9 cellular contexts compared by ENCODE assay signal in genomic region chr1:40059960-40060337, GRCh38. TPM values are rescaled to one million over a fixed set of nuclear protein-coding genes. Genes with fewer than 3 reads are reported as not detected.
DNase-seq lines count a peak whose midpoint lies in the region; ATAC-seq, FAIRE-seq and TF ChIP-seq lines count a peak whose summit lies in the region.
"Had no signal": no experiment of that assay in that cellular context is flagged by ENCODE, and none has a peak within 500 bp of the region (broad histone marks: within the 10 kb centered on the region; RNA-seq: fewer than 3 reads in every experiment).

No MANE protein-coding gene starts in this region.

- no peaks in the 10 kb centered on the region for H3K27me3 ChIP-seq in pancreas

- no peak for FAIRE-seq in pancreas (lab: Jason Lieb, UNC)

- peaks cover 0 to 39% (median 8%) of the 10 kb centered on the region in 3 donors for H3K4me1 ChIP-seq in pancreas

- TF ChIP-seq POLR2A in NB4 (IDR thresholded peaks at IDR 0.05; ENCODE audit: extremely low read depth, insufficient read length), result no peak

- H3K4me3 ChIP-seq in NB4 (ENCODE audit: low read depth, low read length) (peak overlapping the region; percentile 32), pancreas (no peak overlapping the region)

- intact Hi-C loops in pancreas (cut with DNase I), result no loop called here

- H3K36me3 ChIP-seq in pancreas, result peaks cover 7 to 42% (median 12%) of the 10 kb centered on the region in 3 donors

- H3K9me3 ChIP-seq in pancreas, result no peaks in the 10 kb centered on the region

- H3K27ac ChIP-seq in caudate nucleus (ENCODE audit: low read depth, low read length) (peak overlapping the region; percentile 84), pancreas (peak overlapping the region in 2 of 4 donors; percentile 41 to 65)

- WGBS in pancreas, 2 donors, result 70 to 76% methylated on average over 3 of the region's 3 CpGs

- ATAC-seq in pancreas (peak in 3 of 4 donors; percentile 19 to 44 (median 29)), GM21367 (IDR thresholded peaks at IDR 0.05; ENCODE audit: unreplicated experiment) (no peak), HG02588 (IDR thresholded peaks at IDR 0.05; ENCODE audit: unreplicated experiment) (no peak), HG02763 (IDR thresholded peaks at IDR 0.05; ENCODE audit: unreplicated experiment) (no peak)

- TF ChIP-seq CTCF in NB4 (IDR thresholded peaks at IDR 0.05; ENCODE audit: low read depth, low read length) (no peak), pancreas (IDR thresholded peaks at IDR 0.05) (no peak)

- peak; percentile 57 for DNase-seq in GDM1 (lab: John Stamatoyannopoulos, UW)
- peak; percentile 63 for DNase-seq in NB4 (ENCODE audit: low read depth)
- DNase-seq in caudate nucleus (lab: John Stamatoyannopoulos, UW), result no peak
- no peak for DNase-seq in pancreas
- DNase-seq in glomerular visceral epithelial cell (ENCODE audit: extremely low spot score), result no peak
- DNase-seq: amniotic stem cell had no signal

RNA-seq across cellular contexts. Expression of gene CAP1, which starts 19.4 kb away (rescaled TPM):
- total RNA-seq in pancreas, result 100 to 1,000 TPM in 2 of 6 donors, 10 to 100 TPM in 4; 40.7 to 146 (median 69.5) TPM
- 10 to 100 TPM; 28.5 to 53.2 TPM for polyA plus RNA-seq in pancreas

RNA-seq across cellular contexts. Expression of gene PPT1, which starts 37.1 kb away (rescaled TPM):
- total RNA-seq in pancreas, result 10 to 100 TPM; 20.1 to 74.1 (median 32.2) TPM
- polyA plus RNA-seq in pancreas, result 10 to 100 TPM; 21.3 to 50.5 TPM

Comparison
In these comparisons a context has a peak if more than half of its experiments do, and no peak if none do; other contexts are left out.
1. DNase-seq: peak in GDM1 (single experiment) and NB4 (single experiment); none in caudate nucleus (0 of 61), pancreas (0 of 6) and glomerular visceral epithelial cell (single experiment).
2. ATAC-seq: peak in pancreas (3 of 4); none in GM21367 (single experiment), HG02588 (single experiment) and HG02763 (single experiment).